In the genomic region with DNA sequence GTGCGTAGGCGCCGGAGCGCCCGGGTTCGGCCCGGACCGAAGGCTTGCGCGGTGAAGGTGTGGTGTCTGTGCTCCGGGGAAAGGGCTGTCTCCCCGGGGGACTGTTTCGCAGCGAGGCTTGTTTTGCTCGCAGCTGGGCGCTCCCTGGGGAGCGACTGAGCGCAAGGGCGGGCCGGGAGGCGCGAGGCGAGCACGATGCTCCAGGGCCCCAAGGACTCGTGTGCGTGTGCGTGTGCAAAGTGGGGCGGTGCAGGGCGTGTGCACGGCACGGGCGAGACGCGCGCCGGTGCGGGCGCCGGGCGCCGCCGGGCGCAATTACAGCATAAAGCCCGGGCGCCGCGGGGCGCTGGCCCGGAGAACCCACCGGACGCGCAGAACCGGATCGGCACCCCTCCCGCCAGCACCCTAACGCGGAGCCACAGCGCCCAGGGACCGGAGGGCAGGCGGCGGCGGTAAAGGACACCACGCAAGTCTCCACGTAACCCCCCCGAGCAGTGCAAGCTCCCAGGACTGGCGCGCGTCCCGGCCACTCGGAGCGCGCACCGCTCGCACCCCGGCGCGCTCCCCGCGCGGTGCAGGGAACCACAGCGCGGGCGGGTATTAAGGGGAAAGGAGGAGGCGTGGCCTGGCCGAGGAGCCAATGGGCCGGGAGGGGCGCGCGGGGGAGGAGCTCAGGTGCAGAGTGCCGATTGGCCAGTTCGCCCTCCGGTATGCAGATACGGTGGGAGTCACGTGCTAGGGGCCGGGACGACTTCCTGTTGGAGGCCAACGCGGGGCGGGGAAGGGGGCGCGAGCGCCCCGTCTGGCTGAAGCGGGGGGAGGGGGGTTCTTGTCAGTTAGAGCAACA, we compare ENCODE assay signal across 1 cellular context.
TF ChIP-seq lines count a peak whose summit lies in the region.

A gene with protein sequence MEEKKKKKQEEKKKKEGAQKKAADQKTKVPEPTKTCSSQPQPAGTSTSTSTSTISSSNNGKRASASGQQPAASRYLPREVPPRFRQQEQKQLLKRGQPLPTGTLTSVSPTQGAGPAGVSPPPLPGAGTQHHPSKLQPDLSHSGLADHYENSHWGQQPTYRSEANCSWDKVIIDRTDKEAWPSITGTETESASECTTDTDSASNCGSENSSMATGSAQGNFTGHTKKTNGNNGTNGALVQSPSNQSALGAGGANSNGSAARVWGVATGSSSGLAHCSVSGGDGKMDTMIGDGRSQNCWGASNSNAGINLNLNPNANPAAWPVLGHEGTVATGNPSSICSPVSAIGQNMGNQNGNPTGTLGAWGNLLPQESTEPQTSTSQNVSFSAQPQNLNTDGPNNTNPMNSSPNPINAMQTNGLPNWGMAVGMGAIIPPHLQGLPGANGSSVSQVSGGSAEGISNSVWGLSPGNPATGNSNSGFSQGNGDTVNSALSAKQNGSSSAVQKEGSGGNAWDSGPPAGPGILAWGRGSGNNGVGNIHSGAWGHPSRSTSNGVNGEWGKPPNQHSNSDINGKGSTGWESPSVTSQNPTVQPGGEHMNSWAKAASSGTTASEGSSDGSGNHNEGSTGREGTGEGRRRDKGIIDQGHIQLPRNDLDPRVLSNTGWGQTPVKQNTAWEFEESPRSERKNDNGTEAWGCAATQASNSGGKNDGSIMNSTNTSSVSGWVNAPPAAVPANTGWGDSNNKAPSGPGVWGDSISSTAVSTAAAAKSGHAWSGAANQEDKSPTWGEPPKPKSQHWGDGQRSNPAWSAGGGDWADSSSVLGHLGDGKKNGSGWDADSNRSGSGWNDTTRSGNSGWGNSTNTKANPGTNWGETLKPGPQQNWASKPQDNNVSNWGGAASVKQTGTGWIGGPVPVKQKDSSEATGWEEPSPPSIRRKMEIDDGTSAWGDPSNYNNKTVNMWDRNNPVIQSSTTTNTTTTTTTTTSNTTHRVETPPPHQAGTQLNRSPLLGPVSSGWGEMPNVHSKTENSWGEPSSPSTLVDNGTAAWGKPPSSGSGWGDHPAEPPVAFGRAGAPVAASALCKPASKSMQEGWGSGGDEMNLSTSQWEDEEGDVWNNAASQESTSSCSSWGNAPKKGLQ (N-terminal part only) (plus strand): TSS at position 835 of the 847 bp plus-strand sequence. CDS start 45,504 bp downstream, outside the sequence.

TF ChIP-seq in K562, 482 proteins besides CTCF, POLR2A, EP300 and RAD21 (continued from another document and continues in another):
- TF ChIP-seq, protein P1, sequence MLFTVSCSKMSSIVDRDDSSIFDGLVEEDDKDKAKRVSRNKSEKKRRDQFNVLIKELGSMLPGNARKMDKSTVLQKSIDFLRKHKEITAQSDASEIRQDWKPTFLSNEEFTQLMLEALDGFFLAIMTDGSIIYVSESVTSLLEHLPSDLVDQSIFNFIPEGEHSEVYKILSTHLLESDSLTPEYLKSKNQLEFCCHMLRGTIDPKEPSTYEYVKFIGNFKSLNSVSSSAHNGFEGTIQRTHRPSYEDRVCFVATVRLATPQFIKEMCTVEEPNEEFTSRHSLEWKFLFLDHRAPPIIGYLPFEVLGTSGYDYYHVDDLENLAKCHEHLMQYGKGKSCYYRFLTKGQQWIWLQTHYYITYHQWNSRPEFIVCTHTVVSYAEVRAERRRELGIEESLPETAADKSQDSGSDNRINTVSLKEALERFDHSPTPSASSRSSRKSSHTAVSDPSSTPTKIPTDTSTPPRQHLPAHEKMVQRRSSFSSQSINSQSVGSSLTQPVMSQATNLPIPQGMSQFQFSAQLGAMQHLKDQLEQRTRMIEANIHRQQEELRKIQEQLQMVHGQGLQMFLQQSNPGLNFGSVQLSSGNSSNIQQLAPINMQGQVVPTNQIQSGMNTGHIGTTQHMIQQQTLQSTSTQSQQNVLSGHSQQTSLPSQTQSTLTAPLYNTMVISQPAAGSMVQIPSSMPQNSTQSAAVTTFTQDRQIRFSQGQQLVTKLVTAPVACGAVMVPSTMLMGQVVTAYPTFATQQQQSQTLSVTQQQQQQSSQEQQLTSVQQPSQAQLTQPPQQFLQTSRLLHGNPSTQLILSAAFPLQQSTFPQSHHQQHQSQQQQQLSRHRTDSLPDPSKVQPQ (CRISPR knock-in tag; IDR thresholded peaks at IDR 0.05; ENCODE audit: borderline replicate concordance): peak; percentile 47; the same call in 1 of the 2 replicates
- TF ChIP-seq XRCC5 (IDR thresholded peaks at IDR 0.05; ENCODE audit: low read depth, low read length) (0 out of 2 replicates have a peak, but pooled peaks have one; percentile 25), GTF2F1 (IDR thresholded peaks at IDR 0.05; ENCODE audit: low read depth, low read length) (peak; percentile 76), KAT7 (CRISPR knock-in tag; IDR thresholded peaks at IDR 0.05; ENCODE audit: borderline replicate concordance) (no peak), ZNF124 (CRISPR knock-in tag; IDR thresholded peaks at IDR 0.05) (0 out of 2 replicates have a peak, but pooled peaks have one; percentile 14), NFYB (IDR thresholded peaks at IDR 0.05; ENCODE audit: extremely low read depth, insufficient read length) (peak; percentile 74), ZNF507 (tag; conservative IDR thresholded peaks at IDR 0.05) (no peak), MYC (IDR thresholded peaks at IDR 0.05; ENCODE audit: low read depth, low read length) (peak; percentile 34; the same call in 1 of the 2 replicates), MYC (CRISPR knock-in tag; IDR thresholded peaks at IDR 0.05; ENCODE audit: borderline replicate concordance, low read depth) (no peak; the same call in 1 of the 2 replicates), FOXA1 (IDR thresholded peaks at IDR 0.05; ENCODE audit: borderline replicate concordance) (no peak), PRMT5 (CRISPR knock-in tag; IDR thresholded peaks at IDR 0.05) (no peak), ZNF764 (CRISPR knock-in tag; IDR thresholded peaks at IDR 0.05; ENCODE audit: low read depth) (no peak), BMI1 (IDR thresholded peaks at IDR 0.05; ENCODE audit: low read length) (no peak), PHB2 (IDR thresholded peaks at IDR 0.05; ENCODE audit: low read depth) (no peak), RBM22 (IDR thresholded peaks at IDR 0.05; ENCODE audit: low read depth, low read length, poor library complexity, severe bottlenecking) (peak; percentile 93), HMG20A (CRISPR knock-in tag; conservative IDR thresholded peaks at IDR 0.05) (peak; percentile 68; the same call in 1 of the 2 replicates), ETV6 (IDR thresholded peaks at IDR 0.05; ENCODE audit: borderline replicate concordance in 1 of 2, low read depth in 2 of 2, low read length in 1 of 2) (peak in 1 of 2 experiments; percentile 22; a peak in 1 of 4 replicates), ETV6 (CRISPR knock-in tag; IDR thresholded peaks at IDR 0.05; ENCODE audit: borderline replicate concordance) (no peak), ZBTB1 (CRISPR knock-in tag; IDR thresholded peaks at IDR 0.05; ENCODE audit: borderline replicate concordance, low read depth) (no peak), CHD2 (IDR thresholded peaks at IDR 0.05; ENCODE audit: low read depth, low read length) (no peak), CBFA2T3 (IDR thresholded peaks at IDR 0.05) (0 out of 2 replicates have a peak, but pooled peaks have one; percentile 14), RBFOX2 (IDR thresholded peaks at IDR 0.05; ENCODE audit: low read depth, low read length) (peak; percentile 98), ZNF699 (CRISPR knock-in tag; IDR thresholded peaks at IDR 0.05; ENCODE audit: insufficient replicate concordance) (no peak), MTA1 (IDR thresholded peaks at IDR 0.05; ENCODE audit: borderline replicate concordance) (no peak), SMAD3 (CRISPR knock-in tag; conservative IDR thresholded peaks at IDR 0.05) (peak; percentile 79; the same call in 1 of the 2 replicates), BRF1 (IDR thresholded peaks at IDR 0.05; ENCODE audit: borderline replicate concordance, extremely low read depth, insufficient read length) (no peak), ZNF444 (CRISPR knock-in tag; IDR thresholded peaks at IDR 0.05) (no peak), TARDBP (IDR thresholded peaks at IDR 0.05) (no peak), NR3C1 (CRISPR knock-in tag; IDR thresholded peaks at IDR 0.05) (peak; percentile 91; the same call in 1 of the 2 replicates), SRSF9 (IDR thresholded peaks at IDR 0.05; ENCODE audit: borderline replicate concordance, low read depth, low read length) (no peak), MYNN (IDR thresholded peaks at IDR 0.05) (no peak), MYNN (CRISPR knock-in tag; IDR thresholded peaks at IDR 0.05) (no peak), ZNF197 (CRISPR knock-in tag; IDR thresholded peaks at IDR 0.05; ENCODE audit: low read depth) (no peak), MBD2 (IDR thresholded peaks at IDR 0.05; ENCODE audit: borderline replicate concordance, low read depth) (peak; percentile 84; the same call in 1 of the 2 replicates), ZFP30 (CRISPR knock-in tag; IDR thresholded peaks at IDR 0.05; ENCODE audit: borderline replicate concordance) (peak; percentile 53; the same call in 1 of the 2 replicates), KDM4B (IDR thresholded peaks at IDR 0.05; ENCODE audit: borderline replicate concordance in 2 of 2, low read depth in 1 of 2) (peak in 1 of 2 experiments; percentile 45; a peak in 1 of 4 replicates), ZFX (CRISPR knock-in tag; IDR thresholded peaks at IDR 0.05) (peak; percentile 70)
- TF ChIP-seq, protein P2, sequence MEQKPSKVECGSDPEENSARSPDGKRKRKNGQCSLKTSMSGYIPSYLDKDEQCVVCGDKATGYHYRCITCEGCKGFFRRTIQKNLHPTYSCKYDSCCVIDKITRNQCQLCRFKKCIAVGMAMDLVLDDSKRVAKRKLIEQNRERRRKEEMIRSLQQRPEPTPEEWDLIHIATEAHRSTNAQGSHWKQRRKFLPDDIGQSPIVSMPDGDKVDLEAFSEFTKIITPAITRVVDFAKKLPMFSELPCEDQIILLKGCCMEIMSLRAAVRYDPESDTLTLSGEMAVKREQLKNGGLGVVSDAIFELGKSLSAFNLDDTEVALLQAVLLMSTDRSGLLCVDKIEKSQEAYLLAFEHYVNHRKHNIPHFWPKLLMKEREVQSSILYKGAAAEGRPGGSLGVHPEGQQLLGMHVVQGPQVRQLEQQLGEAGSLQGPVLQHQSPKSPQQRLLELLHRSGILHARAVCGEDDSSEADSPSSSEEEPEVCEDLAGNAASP (IDR thresholded peaks at IDR 0.05): no peak
- TF ChIP-seq, protein P3, sequence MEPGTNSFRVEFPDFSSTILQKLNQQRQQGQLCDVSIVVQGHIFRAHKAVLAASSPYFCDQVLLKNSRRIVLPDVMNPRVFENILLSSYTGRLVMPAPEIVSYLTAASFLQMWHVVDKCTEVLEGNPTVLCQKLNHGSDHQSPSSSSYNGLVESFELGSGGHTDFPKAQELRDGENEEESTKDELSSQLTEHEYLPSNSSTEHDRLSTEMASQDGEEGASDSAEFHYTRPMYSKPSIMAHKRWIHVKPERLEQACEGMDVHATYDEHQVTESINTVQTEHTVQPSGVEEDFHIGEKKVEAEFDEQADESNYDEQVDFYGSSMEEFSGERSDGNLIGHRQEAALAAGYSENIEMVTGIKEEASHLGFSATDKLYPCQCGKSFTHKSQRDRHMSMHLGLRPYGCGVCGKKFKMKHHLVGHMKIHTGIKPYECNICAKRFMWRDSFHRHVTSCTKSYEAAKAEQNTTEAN (CRISPR knock-in tag; IDR thresholded peaks at IDR 0.05): peak; percentile 67; the same call in 1 of the 2 replicates
- TF ChIP-seq, protein P4, sequence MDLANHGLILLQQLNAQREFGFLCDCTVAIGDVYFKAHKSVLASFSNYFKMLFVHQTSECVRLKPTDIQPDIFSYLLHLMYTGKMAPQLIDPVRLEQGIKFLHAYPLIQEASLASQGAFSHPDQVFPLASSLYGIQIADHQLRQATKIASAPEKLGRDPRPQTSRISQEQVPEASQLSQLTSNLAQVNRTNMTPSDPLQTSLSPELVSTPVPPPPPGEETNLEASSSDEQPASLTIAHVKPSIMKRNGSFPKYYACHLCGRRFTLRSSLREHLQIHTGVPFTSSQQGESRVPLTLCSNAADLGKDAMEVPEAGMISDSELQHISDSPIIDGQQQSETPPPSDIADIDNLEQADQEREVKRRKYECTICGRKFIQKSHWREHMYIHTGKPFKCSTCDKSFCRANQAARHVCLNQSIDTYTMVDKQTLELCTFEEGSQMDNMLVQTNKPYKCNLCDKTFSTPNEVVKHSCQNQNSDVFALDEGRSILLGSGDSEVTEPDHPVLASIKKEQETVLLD (IDR thresholded peaks at IDR 0.05): no peak
- TF ChIP-seq, protein P5, sequence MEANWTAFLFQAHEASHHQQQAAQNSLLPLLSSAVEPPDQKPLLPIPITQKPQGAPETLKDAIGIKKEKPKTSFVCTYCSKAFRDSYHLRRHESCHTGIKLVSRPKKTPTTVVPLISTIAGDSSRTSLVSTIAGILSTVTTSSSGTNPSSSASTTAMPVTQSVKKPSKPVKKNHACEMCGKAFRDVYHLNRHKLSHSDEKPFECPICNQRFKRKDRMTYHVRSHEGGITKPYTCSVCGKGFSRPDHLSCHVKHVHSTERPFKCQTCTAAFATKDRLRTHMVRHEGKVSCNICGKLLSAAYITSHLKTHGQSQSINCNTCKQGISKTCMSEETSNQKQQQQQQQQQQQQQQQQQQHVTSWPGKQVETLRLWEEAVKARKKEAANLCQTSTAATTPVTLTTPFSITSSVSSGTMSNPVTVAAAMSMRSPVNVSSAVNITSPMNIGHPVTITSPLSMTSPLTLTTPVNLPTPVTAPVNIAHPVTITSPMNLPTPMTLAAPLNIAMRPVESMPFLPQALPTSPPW (CRISPR knock-in tag; IDR thresholded peaks at IDR 0.05): peak; percentile 96
- TF ChIP-seq, protein P6, sequence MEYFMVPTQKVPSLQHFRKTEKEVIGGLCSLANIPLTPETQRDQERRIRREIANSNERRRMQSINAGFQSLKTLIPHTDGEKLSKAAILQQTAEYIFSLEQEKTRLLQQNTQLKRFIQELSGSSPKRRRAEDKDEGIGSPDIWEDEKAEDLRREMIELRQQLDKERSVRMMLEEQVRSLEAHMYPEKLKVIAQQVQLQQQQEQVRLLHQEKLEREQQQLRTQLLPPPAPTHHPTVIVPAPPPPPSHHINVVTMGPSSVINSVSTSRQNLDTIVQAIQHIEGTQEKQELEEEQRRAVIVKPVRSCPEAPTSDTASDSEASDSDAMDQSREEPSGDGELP (CRISPR knock-in tag; IDR thresholded peaks at IDR 0.05; ENCODE audit: borderline replicate concordance): peak; percentile 47
- TF ChIP-seq, protein P7, sequence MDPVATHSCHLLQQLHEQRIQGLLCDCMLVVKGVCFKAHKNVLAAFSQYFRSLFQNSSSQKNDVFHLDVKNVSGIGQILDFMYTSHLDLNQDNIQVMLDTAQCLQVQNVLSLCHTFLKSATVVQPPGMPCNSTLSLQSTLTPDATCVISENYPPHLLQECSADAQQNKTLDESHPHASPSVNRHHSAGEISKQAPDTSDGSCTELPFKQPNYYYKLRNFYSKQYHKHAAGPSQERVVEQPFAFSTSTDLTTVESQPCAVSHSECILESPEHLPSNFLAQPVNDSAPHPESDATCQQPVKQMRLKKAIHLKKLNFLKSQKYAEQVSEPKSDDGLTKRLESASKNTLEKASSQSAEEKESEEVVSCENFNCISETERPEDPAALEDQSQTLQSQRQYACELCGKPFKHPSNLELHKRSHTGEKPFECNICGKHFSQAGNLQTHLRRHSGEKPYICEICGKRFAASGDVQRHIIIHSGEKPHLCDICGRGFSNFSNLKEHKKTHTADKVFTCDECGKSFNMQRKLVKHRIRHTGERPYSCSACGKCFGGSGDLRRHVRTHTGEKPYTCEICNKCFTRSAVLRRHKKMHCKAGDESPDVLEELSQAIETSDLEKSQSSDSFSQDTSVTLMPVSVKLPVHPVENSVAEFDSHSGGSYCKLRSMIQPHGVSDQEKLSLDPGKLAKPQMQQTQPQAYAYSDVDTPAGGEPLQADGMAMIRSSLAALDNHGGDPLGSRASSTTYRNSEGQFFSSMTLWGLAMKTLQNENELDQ (CRISPR knock-in tag; IDR thresholded peaks at IDR 0.05; ENCODE audit: borderline replicate concordance): no peak
